Comparison of ENCODE assay signal across 24 cellular contexts in the genomic region with DNA sequence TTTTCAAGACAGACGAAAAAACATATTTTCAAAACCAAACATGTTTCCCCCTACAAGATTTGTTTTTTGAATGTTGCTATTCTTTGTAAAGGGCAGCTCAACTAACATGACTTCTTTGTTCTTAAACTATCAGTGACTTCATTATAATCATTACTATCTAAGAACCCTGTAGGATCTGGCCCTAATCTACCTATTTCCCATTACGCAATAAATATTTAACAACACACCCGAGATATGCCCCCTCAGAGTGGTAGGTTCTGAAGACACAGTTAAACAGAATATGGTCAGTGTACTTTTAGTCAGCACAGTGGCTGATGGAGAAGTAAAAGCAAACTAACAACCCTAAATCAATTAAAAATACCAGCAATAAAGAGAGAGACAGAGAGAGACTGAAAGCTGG.
DNase-seq lines count a peak whose midpoint lies in the region; ATAC-seq, FAIRE-seq and TF ChIP-seq lines count a peak whose summit lies in the region.
"Had no signal": no experiment of that assay in that cellular context is flagged by ENCODE, and none has a peak within 500 bp of the region (broad histone marks: within the 10 kb centered on the region; RNA-seq: fewer than 3 reads in every experiment).

No MANE protein-coding gene starts in this region.

- TF ChIP-seq EP300 in H1 (IDR thresholded peaks at IDR 0.05; ENCODE audit: borderline replicate concordance in 1 of 2, low read depth in 2 of 2, low read length in 2 of 2) = no peak

- H3K23me2 ChIP-seq in H1 (ENCODE audit: low read depth, low read length) = no peaks in the 10 kb centered on the region

- H3K23ac ChIP-seq in IMR-90 (ENCODE audit: low read depth, low read length) (no peak overlapping the region), H1 (ENCODE audit: insufficient read length) (no peak overlapping the region)

- TF ChIP-seq CTCF in A673 (conservative IDR thresholded peaks at IDR 0.05; ENCODE audit: low read depth, low read length) (no peak), IMR-90 (conservative IDR thresholded peaks at IDR 0.05; ENCODE audit: low read depth, low read length) (no peak), H1 (IDR thresholded peaks at IDR 0.05; ENCODE audit: control extremely low read depth in 1 of 3, insufficient read depth in 1 of 3, low read depth in 1 of 3, low read length in 3 of 3) (no peak)

- H3K4me3 ChIP-seq in A673 (ENCODE audit: low read depth, low read length, poor library complexity, severe bottlenecking) (no peak overlapping the region), IMR-90 (ENCODE audit: insufficient read depth, low read depth, low read length) (no peak overlapping the region), H1 (ENCODE audit: extremely low read depth in 1 of 4, insufficient read depth in 2 of 4, low read depth in 3 of 4, low read length in 4 of 4) (no peak overlapping the region)
- H3K4me3 ChIP-seq: BLaER1 treated with 17β-estradiol and CSF1 and Interleukin-3, amounts not matched to agents 10 nM and 100 nM; GM12878 had no signal

- BruUV-seq in A673 (replicated peaks; lab: Mats Ljungman, UMichigan) (no TSS peak), IMR-90 (replicated peaks; lab: Mats Ljungman, UMichigan) (no TSS peak)

- peaks cover 2% of the 10 kb centered on the region; the same call in 1 of the 2 replicates for H3K9me1 ChIP-seq in IMR-90 (ENCODE audit: insufficient read depth, low read length)

- H3K4ac ChIP-seq in IMR-90 (ENCODE audit: low read depth, low read length) = no peak overlapping the region
- H3K4ac ChIP-seq in H1 (replicated peaks; ENCODE audit: insufficient read length, low read depth, low read length) = no peak overlapping the region

- H3K4me1 ChIP-seq in A673 (ENCODE audit: insufficient read depth, low read length, poor library complexity, severe bottlenecking) (peaks cover 37% of the 10 kb centered on the region), IMR-90 (ENCODE audit: control insufficient read depth, insufficient read depth, low read length) (no peaks in the 10 kb centered on the region), H1 (replicated peaks in 1 of 4; ENCODE audit: control insufficient read depth in 3 of 4, insufficient read depth in 4 of 4, low read length in 3 of 4) (no peaks in the 10 kb centered on the region)
- H3K4me1 ChIP-seq: BLaER1 treated with 17β-estradiol and CSF1 and Interleukin-3, amounts not matched to agents 10 nM and 100 nM had no signal

- H3K9ac ChIP-seq in IMR-90 (ENCODE audit: low read depth, low read length) = no peak overlapping the region
- no peak overlapping the region for H3K9ac ChIP-seq in H1 (replicated peaks in 1 of 4; ENCODE audit: extremely low read depth in 1 of 4, low read depth in 3 of 4, low read length in 3 of 4)
- H3K9ac ChIP-seq: BLaER1 treated with 17β-estradiol and CSF1 and Interleukin-3, amounts not matched to agents 10 nM and 100 nM had no signal

- H3K79me2 ChIP-seq in H1 (ENCODE audit: control insufficient read depth in 1 of 2, insufficient read depth in 2 of 2, low read length in 2 of 2) = no peaks in the 10 kb centered on the region

- dilution Hi-C loops in IMR-90 (cut with HindIII; ENCODE audit: low sequenced_read_pairs, unreplicated experiment) = no loop called here

- no peak for FAIRE-seq in H1 (lab: Jason Lieb, UNC)
- FAIRE-seq: A204.1, GM12878, GM12892, GM18507 had no signal

- no peak for ATAC-seq in IMR-90 (ENCODE audit: low read depth)
- ATAC-seq in HG02938 (IDR thresholded peaks at IDR 0.05; ENCODE audit: unreplicated experiment) = no peak
- ATAC-seq: CD8-positive, alpha-beta T cell; GM12878 had no signal

- DNase-seq in A673 (ENCODE audit: low spot score) = no peak
- no peak for DNase-seq in IMR-90
- no peak for DNase-seq in H1 (ENCODE audit: low read depth in 1 of 2, low spot score in 2 of 2)
- no peak for DNase-seq in D341Med (ENCODE audit: low spot score)
- DNase-seq: 8988T; AML-193; Caco-2; Calu3; CD4-positive, alpha-beta T cell; CD8-positive, alpha-beta T cell; DMS 273 treated with DMSO at 0.1 percent for 48 hours; DMS153; DMS53; DMS79; DND-41; EL; GDM1 had no signal

- TF ChIP-seq POLR2A in IMR-90 (IDR thresholded peaks at IDR 0.05; ENCODE audit: low read depth, low read length) (no peak), H1 (IDR thresholded peaks at IDR 0.05; ENCODE audit: control extremely low read depth in 1 of 2, low read depth in 2 of 2, low read length in 2 of 2) (no peak)

- no peak overlapping the region for H2AK5ac ChIP-seq in IMR-90 (ENCODE audit: low read depth, low read length)
- no peak overlapping the region for H2AK5ac ChIP-seq in H1 (ENCODE audit: low read depth, low read length)

- H3K79me1 ChIP-seq in IMR-90 (ENCODE audit: low read depth in 1 of 2, low read length in 2 of 2) = peaks cover 0 to 3% of the 10 kb centered on the region in 2 experiments; a peak in 1 of 4 replicates
- H3K79me1 ChIP-seq in H1 (ENCODE audit: low read depth, low read length) = no peaks in the 10 kb centered on the region

- no peak overlapping the region for H2BK15ac ChIP-seq in IMR-90 (ENCODE audit: low read depth, low read length)
- no peak overlapping the region for H2BK15ac ChIP-seq in H1 (ENCODE audit: low read length)

- H3K4me2 ChIP-seq in IMR-90 (ENCODE audit: low read depth, low read length) = no peak overlapping the region
- H3K4me2 ChIP-seq in H1 (ENCODE audit: insufficient read depth in 1 of 2, low read depth in 2 of 2, low read length in 2 of 2) = no peak overlapping the region
- H3K4me2 ChIP-seq: BLaER1 treated with 17β-estradiol and CSF1 and Interleukin-3, amounts not matched to agents 10 nM and 100 nM had no signal

- H2BK12ac ChIP-seq in H1 (ENCODE audit: low read depth, low read length) = no peak overlapping the region

- no CpG with 5 or more reads among the region's 3 CpGs for WGBS in IMR-90 (ENCODE audit: extremely low coverage in 2 of 2, insufficient read length in 1 of 2), 2 experiments
- WGBS in H1 (ENCODE audit: extremely low coverage in 1 of 2, insufficient coverage in 1 of 2, insufficient read length in 1 of 2, insufficient replicate concordance in 2 of 2, low coverage in 1 of 2, low lambda C conversion rate in 2 of 2, missing lambda C conversion rate in 1 of 2), 2 experiments = 94% methylated on average over 3 of the region's 3 CpGs; no CpG with 5 or more reads in 1 of the 2 experiments

- CTCF ChIA-PET in A673 (lab: Charles Lee) (no interaction called here), IMR-90 (lab: Yijun Ruan, JAX) (no interaction called here), H1 (lab: Charles Lee; ENCODE audit: partially characterized antibody) (no interaction called here)

- in situ Hi-C loops in IMR-90 (cut with MboI; ENCODE audit: low sequenced_read_pairs) = no loop called here

- H4K91ac ChIP-seq in IMR-90 (ENCODE audit: insufficient read depth, low read depth, low read length) = no peak overlapping the region
- H4K91ac ChIP-seq in H1 (replicated peaks; ENCODE audit: insufficient read length, low read length) = no peak overlapping the region

- no peak overlapping the region for H2BK120ac ChIP-seq in IMR-90 (ENCODE audit: low read depth, low read length)
- H2BK120ac ChIP-seq in H1 (replicated peaks; ENCODE audit: low read depth, low read length) = no peak overlapping the region

- no peak overlapping the region for H2AK9ac ChIP-seq in IMR-90 (replicated peaks; ENCODE audit: low read depth, low read length, poor library complexity)

- H3K14ac ChIP-seq in IMR-90 (replicated peaks; ENCODE audit: low read depth, low read length) (no peak overlapping the region), H1 (ENCODE audit: insufficient read length) (no peak overlapping the region)

- H4K8ac ChIP-seq in IMR-90 (ENCODE audit: low read depth in 2 of 2, low read length in 2 of 2) (no peak overlapping the region; a peak in 1 of 4 replicates), H1 (ENCODE audit: extremely low read depth, insufficient read depth, low read length) (no peak overlapping the region)

- H3K9me3 ChIP-seq in A673 (ENCODE audit: low read depth, low read length, poor library complexity, severe bottlenecking) = no peaks in the 10 kb centered on the region
- no peaks in the 10 kb centered on the region for H3K9me3 ChIP-seq in IMR-90 (ENCODE audit: control insufficient read depth, insufficient read depth, low read length)
- H3K9me3 ChIP-seq in H1 (ENCODE audit: insufficient read depth in 2 of 2, low read depth in 1 of 2, low read length in 1 of 2) = no peaks in the 10 kb centered on the region
- H3K9me3 ChIP-seq: BLaER1 treated with 17β-estradiol and CSF1 and Interleukin-3, amounts not matched to agents 10 nM and 100 nM; Caco-2 had no signal

- POLR2A ChIA-PET in A673 (lab: Charles Lee; ENCODE audit: low non-redundant PET) = no interaction called here
- POLR2A ChIA-PET in IMR-90 (lab: Charles Lee; ENCODE audit: unreplicated experiment) = no interaction called here
- POLR2A ChIA-PET in H1 (lab: Charles Lee; ENCODE audit: partially characterized antibody) = no interaction called here

- H2AFZ ChIP-seq in IMR-90 (replicated peaks; ENCODE audit: low read length, poor library complexity) = no peak overlapping the region
- H2AFZ ChIP-seq in H1 (ENCODE audit: low read length) = no peak overlapping the region

- intact Hi-C loops in A673 (cut with micrococcal nuclease; ENCODE audit: unreplicated experiment) = loop anchor here (5.0 kb wide), 1 partner anchor 105 kb away; no protein-coding TSS in a partner anchor
- intact Hi-C loops in IMR-90 (cut with micrococcal nuclease) = no loop called here

- H3K27ac ChIP-seq in A673 (ENCODE audit: low read depth, low read length, poor library complexity, severe bottlenecking) (peak overlapping the region; percentile 31), IMR-90 (ENCODE audit: insufficient read depth, low read length) (no peak overlapping the region), H1 (ENCODE audit: low read depth, low read length) (no peak overlapping the region)
- H3K27ac ChIP-seq: BLaER1 treated with 17β-estradiol and CSF1 and Interleukin-3, amounts not matched to agents 10 nM and 100 nM; C4-2B had no signal

- TF ChIP-seq RAD21 in IMR-90 (IDR thresholded peaks at IDR 0.05; ENCODE audit: low read length) = no peak
- no peak for TF ChIP-seq RAD21 in H1 (IDR thresholded peaks at IDR 0.05 in 1 of 2, conservative IDR thresholded peaks at IDR 0.05 in 1 of 2; ENCODE audit: low read depth in 2 of 2, low read length in 2 of 2)

- H3K18ac ChIP-seq in IMR-90 (ENCODE audit: low read depth, low read length) (no peak overlapping the region), H1 (ENCODE audit: extremely low read depth, low read length) (no peak overlapping the region)

- H3K27me3 ChIP-seq in A673 (replicated peaks; ENCODE audit: insufficient read depth, low read depth, low read length, poor library complexity) (no peaks in the 10 kb centered on the region), IMR-90 (ENCODE audit: control insufficient read depth, insufficient read depth, low read length) (no peaks in the 10 kb centered on the region), H1 (replicated peaks in 1 of 4; ENCODE audit: control insufficient read depth in 3 of 4, extremely low read depth in 1 of 4, insufficient read depth in 3 of 4, low read length in 3 of 4) (no peaks in the 10 kb centered on the region)
- H3K27me3 ChIP-seq: BLaER1 treated with 17β-estradiol and CSF1 and Interleukin-3, amounts not matched to agents 10 nM and 100 nM had no signal

- H3K56ac ChIP-seq in IMR-90 (ENCODE audit: extremely low read depth, insufficient read depth, low read length) (no peak overlapping the region), H1 (replicated peaks; ENCODE audit: insufficient read length, low read depth, low read length) (no peak overlapping the region)

- H3K36me3 ChIP-seq in A673 (ENCODE audit: insufficient read depth, low read length, poor library complexity, severe bottlenecking) = peaks cover 6% of the 10 kb centered on the region
- H3K36me3 ChIP-seq in IMR-90 (ENCODE audit: control insufficient read depth, insufficient read depth, low read length) = no peaks in the 10 kb centered on the region; the same call in 1 of the 2 replicates
- no peaks in the 10 kb centered on the region for H3K36me3 ChIP-seq in H1 (ENCODE audit: control insufficient read depth in 2 of 4, insufficient read depth in 4 of 4, low read length in 3 of 4)

- H2BK5ac ChIP-seq in IMR-90 (ENCODE audit: low read depth, low read length, poor library complexity, severe bottlenecking) (no peak overlapping the region), H1 (ENCODE audit: low read depth, low read length) (no peak overlapping the region)

- H4K5ac ChIP-seq in IMR-90 (ENCODE audit: low read depth, low read length) (no peak overlapping the region), H1 (ENCODE audit: insufficient read length, low read depth, low read length) (no peak overlapping the region)

- H2BK20ac ChIP-seq in IMR-90 (ENCODE audit: low read depth, low read length) = no peak overlapping the region
- no peak overlapping the region for H2BK20ac ChIP-seq in H1 (ENCODE audit: low read length)

- H4K20me1 ChIP-seq in IMR-90 (ENCODE audit: insufficient read depth, low read length) (no peaks in the 10 kb centered on the region), H1 (replicated peaks in 1 of 2; ENCODE audit: control insufficient read depth in 1 of 2, insufficient read depth in 2 of 2, low read length in 2 of 2) (no peaks in the 10 kb centered on the region)
- H4K20me1 ChIP-seq: BLaER1 treated with 17β-estradiol and CSF1 and Interleukin-3, amounts not matched to agents 10 nM and 100 nM had no signal
